8 cellular contexts compared by ENCODE assay signal in the genomic region with DNA sequence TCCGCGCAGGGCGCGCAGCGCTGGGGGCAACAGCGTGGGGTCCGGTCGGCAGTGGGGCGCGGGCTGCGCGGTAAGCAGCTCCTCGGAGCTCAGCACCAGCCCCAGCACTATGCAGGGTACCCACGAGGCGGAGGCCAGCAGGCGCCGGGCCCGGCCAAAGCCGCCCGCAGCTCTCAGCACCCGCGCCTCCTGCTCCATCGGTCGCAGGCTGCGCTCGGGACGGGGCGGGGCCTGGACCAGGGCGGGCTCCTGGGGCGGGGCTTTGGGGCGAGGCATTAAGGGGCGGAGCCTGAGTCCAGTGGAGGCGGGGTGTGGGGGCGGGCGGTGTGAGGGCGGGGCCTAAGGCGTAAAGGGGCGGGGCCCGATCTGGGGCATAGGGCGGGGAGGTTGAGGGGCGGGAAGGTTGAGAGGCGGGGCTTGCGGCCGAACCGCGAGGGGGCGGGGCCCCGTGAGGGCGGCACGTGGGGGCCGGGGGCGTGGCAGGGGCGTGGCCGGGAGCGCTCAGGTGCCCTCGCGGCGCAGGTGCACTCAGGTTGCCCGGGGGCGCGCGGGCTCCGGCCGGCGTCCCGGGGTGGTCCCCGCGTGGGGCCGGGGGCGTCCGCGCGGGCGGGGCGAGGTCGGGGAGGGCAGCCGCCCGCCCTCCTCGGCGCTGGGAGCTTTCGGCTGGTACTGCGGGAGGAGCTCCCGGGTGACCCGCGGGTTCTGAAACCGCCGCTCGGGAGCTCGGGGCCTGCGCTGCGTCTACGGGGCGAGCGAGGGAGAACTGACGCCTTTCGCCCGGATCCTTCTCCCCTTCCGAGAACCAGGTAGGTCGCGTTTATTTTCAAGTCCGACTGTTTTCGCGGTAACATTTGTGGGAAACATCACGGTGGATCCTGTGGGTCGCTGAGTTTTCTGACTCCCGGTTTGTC. TPM values are rescaled to one million over a fixed set of nuclear protein-coding genes. Genes with fewer than 3 reads are reported as not detected.
A peak's percentile ranks its signal among the peaks of the same experiment; 100 is the strongest.
DNase-seq lines count a peak whose midpoint lies in the region; ATAC-seq and TF ChIP-seq lines count a peak whose summit lies in the region.

No MANE protein-coding gene starts in this region.

- no peak overlapping the region for H2BK15ac ChIP-seq in mesenchymal stem cell (ENCODE audit: low read depth, poor library complexity, severe bottlenecking)

- H2BK12ac ChIP-seq in mesenchymal stem cell (ENCODE audit: low read length in 2 of 2) = no peak overlapping the region

- no peak overlapping the region for H3K9ac ChIP-seq in mesenchymal stem cell (ENCODE audit: low read length)

- peak overlapping the region; percentile 77 for H2AFZ ChIP-seq in mesenchymal stem cell (ENCODE audit: low read depth, low read length)

- H3K36me3 ChIP-seq in mesenchymal stem cell (ENCODE audit: control insufficient read depth in 1 of 2, insufficient read depth in 2 of 2, low read depth in 1 of 2, low read length in 2 of 2) = peaks cover 0 to 7% of the 10 kb centered on the region in 2 experiments

- no peak overlapping the region for H3K27ac ChIP-seq in mesenchymal stem cell (ENCODE audit: low read length, poor library complexity, severe bottlenecking)

- no peak overlapping the region for H4K91ac ChIP-seq in mesenchymal stem cell (ENCODE audit: low read length)

- H2BK120ac ChIP-seq in mesenchymal stem cell (ENCODE audit: low read depth, low read length) = no peak overlapping the region

- H3K4ac ChIP-seq in mesenchymal stem cell (ENCODE audit: low read depth in 1 of 2, low read length in 2 of 2) = no peak overlapping the region

- peak overlapping the region; percentile 91 for H3K4me2 ChIP-seq in mesenchymal stem cell (ENCODE audit: low read length, poor library complexity, severe bottlenecking)

- DNase-seq in GM10248 (ENCODE audit: extremely low spot score) = peak; percentile 80
- DNase-seq in NCI-H2107 treated with DMSO at 0.1 percent for 48 hours (lab: John Stamatoyannopoulos, UW; ENCODE audit: unreplicated experiment) = peak; percentile 13
- peak; percentile 85 for DNase-seq in activated CD8-positive, alpha-beta T cell treated with anti-CD3 and anti-CD28 coated beads for 36 hours
- peak; percentile 77 for DNase-seq in effector CD8-positive, alpha-beta T cell (lab: John Stamatoyannopoulos, UW)
- DNase-seq in mesenchymal stem cell = peak; percentile 71
- DNase-seq in stimulated activated CD8-positive, alpha-beta memory T cell treated with anti-CD3 and anti-CD28 coated beads, Interleukin-2, amount 100 ng/mL, for 48 hours (ENCODE audit: low read depth in 2 of 2) = peak; percentile 76 to 77

- peaks cover 3% of the 10 kb centered on the region for H3K9me3 ChIP-seq in mesenchymal stem cell (ENCODE audit: control insufficient read depth, low read length)

- peaks cover 17% of the 10 kb centered on the region for H3K4me1 ChIP-seq in mesenchymal stem cell (ENCODE audit: control insufficient read depth, insufficient read depth, low read depth, low read length)

- no peak overlapping the region for H3K18ac ChIP-seq in mesenchymal stem cell (ENCODE audit: low read depth in 1 of 2, low read length in 2 of 2)

- H3K79me1 ChIP-seq in mesenchymal stem cell (replicated peaks; ENCODE audit: low read length, poor library complexity, severe bottlenecking) = no peaks in the 10 kb centered on the region

- CTCF ChIA-PET in GM10248 (lab: Yijun Ruan, JAX) = no interaction called here
- CTCF ChIA-PET in activated CD8-positive, alpha-beta T cell treated with anti-CD3 and anti-CD28 coated beads for 36 hours (lab: Charles Lee) = no interaction called here

- H3K27me3 ChIP-seq in mesenchymal stem cell (ENCODE audit: control insufficient read depth in 1 of 2, insufficient read depth in 1 of 2, low read length in 2 of 2) = peaks cover 44 to 70% of the 10 kb centered on the region in 2 experiments

- ATAC-seq in activated CD8-positive, alpha-beta T cell treated with anti-CD3 and anti-CD28 coated beads for 36 hours = peak; percentile 96
- ATAC-seq in GM21367 (IDR thresholded peaks at IDR 0.05; ENCODE audit: unreplicated experiment) = no peak
- no peak for ATAC-seq in HG02678 (IDR thresholded peaks at IDR 0.05; ENCODE audit: unreplicated experiment)

- no peak overlapping the region for H2AK5ac ChIP-seq in mesenchymal stem cell (ENCODE audit: low read length, severe bottlenecking)

- H3K9me3 Mint-ChIP-seq in activated CD8-positive, alpha-beta T cell treated with anti-CD3 and anti-CD28 coated beads for 36 hours = no peaks in the 10 kb centered on the region

- peak overlapping the region in 1 of 2 experiments; percentile 40 for H3K4me3 ChIP-seq in mesenchymal stem cell (ENCODE audit: insufficient read depth in 1 of 2, low read depth in 1 of 2, low read length in 2 of 2)

- peaks cover 13% of the 10 kb centered on the region for H3K4me1 Mint-ChIP-seq in activated CD8-positive, alpha-beta T cell treated with anti-CD3 and anti-CD28 coated beads for 36 hours (ENCODE audit: low read depth)

- no peak overlapping the region for H3K27ac Mint-ChIP-seq in activated CD8-positive, alpha-beta T cell treated with anti-CD3 and anti-CD28 coated beads for 36 hours

- intact Hi-C loops in activated CD8-positive, alpha-beta T cell treated with anti-CD3 and anti-CD28 coated beads for 36 hours (cut with micrococcal nuclease) = no loop called here

- 2% methylated on average over 39 of the region's 106 CpGs for WGBS in mesenchymal stem cell

- H3K23ac ChIP-seq in mesenchymal stem cell (ENCODE audit: low read length in 2 of 2) = peak overlapping the region in 1 of 2 experiments; percentile 88

- no peak overlapping the region for H4K8ac ChIP-seq in mesenchymal stem cell (ENCODE audit: low read length)

- H3K27me3 Mint-ChIP-seq in activated CD8-positive, alpha-beta T cell treated with anti-CD3 and anti-CD28 coated beads for 36 hours = peaks cover 41% of the 10 kb centered on the region

- TF ChIP-seq CTCF in GM10248 (IDR thresholded peaks at IDR 0.05; ENCODE audit: control extremely low read depth, extremely low read depth, low read depth, missing control alignments) = no peak
- no peak for TF ChIP-seq CTCF in activated CD8-positive, alpha-beta T cell treated with anti-CD3 and anti-CD28 coated beads for 36 hours (IDR thresholded peaks at IDR 0.05)

- H2BK5ac ChIP-seq in mesenchymal stem cell (ENCODE audit: low read depth, low read length, poor library complexity, severe bottlenecking) = no peak overlapping the region

- H3K36me3 Mint-ChIP-seq in activated CD8-positive, alpha-beta T cell treated with anti-CD3 and anti-CD28 coated beads for 36 hours (ENCODE audit: low read depth) = no peaks in the 10 kb centered on the region

- H3K4me3 Mint-ChIP-seq in activated CD8-positive, alpha-beta T cell treated with anti-CD3 and anti-CD28 coated beads for 36 hours = peak overlapping the region; percentile 47

- peak overlapping the region in 1 of 2 experiments; percentile 21 for H3K14ac ChIP-seq in mesenchymal stem cell (ENCODE audit: low read length in 2 of 2)

- POLR2A ChIA-PET in GM10248 (lab: Yijun Ruan, JAX) = no interaction called here
- POLR2A ChIA-PET in activated CD8-positive, alpha-beta T cell treated with anti-CD3 and anti-CD28 coated beads for 36 hours (lab: Charles Lee) = no interaction called here

RNA-seq across cellular contexts. Expression of a gene that starts 1.4 kb away (rescaled TPM):
- total RNA-seq in activated CD8-positive, alpha-beta T cell treated with anti-CD3 and anti-CD28 coated beads for 36 hours = under 1 TPM; 0.16 to 0.20 TPM
- polyA plus RNA-seq in mesenchymal stem cell (2013, experiment 1 of 2) = 0.99 TPM
- 1.00 TPM for polyA plus RNA-seq in mesenchymal stem cell (2013, experiment 2 of 2)

RNA-seq across cellular contexts. Expression of a gene that starts 15.8 kb away (rescaled TPM):
- 1 to 10 TPM; 4.3 to 6.2 TPM for total RNA-seq in activated CD8-positive, alpha-beta T cell treated with anti-CD3 and anti-CD28 coated beads for 36 hours
- 3.8 TPM for polyA plus RNA-seq in mesenchymal stem cell (2013, experiment 1 of 2)
- polyA plus RNA-seq in mesenchymal stem cell (2013, experiment 2 of 2) = 4.3 TPM

RNA-seq across cellular contexts. Expression of a gene that starts 30.2 kb away (rescaled TPM):
- not detected for total RNA-seq in activated CD8-positive, alpha-beta T cell treated with anti-CD3 and anti-CD28 coated beads for 36 hours
- 0.43 TPM for polyA plus RNA-seq in mesenchymal stem cell (2013, experiment 1 of 2)
- polyA plus RNA-seq in mesenchymal stem cell (2013, experiment 2 of 2) = 0.37 TPM

Comparison
In these comparisons a context has a peak if more than half of its experiments do, and no peak if none do; other contexts are left out.
1. DNase-seq: peak in every context shown above with its lines; median percentile 85 in activated CD8-positive, alpha-beta T cell treated with anti-CD3 and anti-CD28 coated beads for 36 hours; 80 in GM10248; 77 in effector CD8-positive, alpha-beta T cell; 76 in stimulated activated CD8-positive, alpha-beta memory T cell treated with anti-CD3 and anti-CD28 coated beads, Interleukin-2, amount 100 ng/mL, for 48 hours; 71 in mesenchymal stem cell; 13 in NCI-H2107 treated with DMSO at 0.1 percent for 48 hours.